Comparison of ENCODE assay signal across 12 cellular contexts in genomic region chr12:105233045-105233905, GRCh38. TPM values are rescaled to one million over a fixed set of nuclear protein-coding genes. Genes with fewer than 3 reads are reported as not detected.
DNase-seq lines count a peak whose midpoint lies in the region; ATAC-seq and TF ChIP-seq lines count a peak whose summit lies in the region.
"Had no signal": no experiment of that assay in that cellular context is flagged by ENCODE, and none has a peak within 500 bp of the region (broad histone marks: within the 10 kb centered on the region; RNA-seq: fewer than 3 reads in every experiment).

No MANE protein-coding gene starts in this region.

- peak overlapping the region; percentile 17 for H3K9ac ChIP-seq in neural cell (ENCODE audit: low read length)

- ATAC-seq in Right ventricle myocardium superior (ENCODE audit: poor library complexity), result peak; percentile 52
- no peak for ATAC-seq in left cardiac atrium
- no peak for ATAC-seq in HG02623 (IDR thresholded peaks at IDR 0.05; ENCODE audit: unreplicated experiment)
- ATAC-seq: GM12878, T-helper 17 cell had no signal

- TF ChIP-seq EP300 in neural cell (conservative IDR thresholded peaks at IDR 0.05; ENCODE audit: poor library complexity, severe bottlenecking), result no peak

- H3K36me3 Mint-ChIP-seq in endothelial cell (ENCODE audit: low read depth, unreplicated experiment), result peaks cover 10% of the 10 kb centered on the region

- peaks cover 53% of the 10 kb centered on the region for H3K79me2 ChIP-seq in neural cell (replicated peaks; ENCODE audit: insufficient read depth, low read length)

- peak overlapping the region; percentile 64 for H3K4me3 Mint-ChIP-seq in endothelial cell (ENCODE audit: unreplicated experiment)

- no peak for TF ChIP-seq RAD21 in neural cell (conservative IDR thresholded peaks at IDR 0.05)

- no peak overlapping the region for H2AFZ ChIP-seq in neural cell (ENCODE audit: low read depth, low read length)

- no peak overlapping the region for H3K27ac Mint-ChIP-seq in endothelial cell (ENCODE audit: unreplicated experiment)

- H3K9me2 ChIP-seq in neural cell (ENCODE audit: insufficient read depth, low read length), result no peaks in the 10 kb centered on the region

- H3K27me3 ChIP-seq in neural cell (ENCODE audit: insufficient read depth, low read depth, low read length) (no peaks in the 10 kb centered on the region), vagina (no peaks in the 10 kb centered on the region)

- no peak for TF ChIP-seq POLR2A in vagina (IDR thresholded peaks at IDR 0.05)

- no peaks in the 10 kb centered on the region for H4K20me1 ChIP-seq in neural cell (ENCODE audit: insufficient read depth)

- TF ChIP-seq CTCF in endothelial cell (IDR thresholded peaks at IDR 0.05; ENCODE audit: unreplicated experiment), result no peak
- TF ChIP-seq CTCF in neural cell (IDR thresholded peaks at IDR 0.05; ENCODE audit: poor library complexity, severe bottlenecking), result no peak
- no peak for TF ChIP-seq CTCF in vagina (IDR thresholded peaks at IDR 0.05)

- intact Hi-C loops in Right ventricle myocardium superior (cut with DNase I) (no loop called here), left cardiac atrium (cut with DNase I) (no loop called here), vagina (cut with DNase I) (no loop called here)

- DNase-seq in Right ventricle myocardium superior (no peak), left cardiac atrium (no peak), endothelial cell (ENCODE audit: low spot score) (no peak), vagina (ENCODE audit: extremely low spot score in 2 of 2) (no peak), NCI-H2107 (lab: John Stamatoyannopoulos, UW) (no peak), NCI-H510A treated with DMSO at 0.1 percent for 48 hours (lab: John Stamatoyannopoulos, UW) (no peak)
- DNase-seq: cerebellar nuclear complex, Kasumi-1, T-helper 17 cell had no signal

- peaks cover 71% of the 10 kb centered on the region for H3K4me1 ChIP-seq in vagina

- H3K27me3 Mint-ChIP-seq in endothelial cell (ENCODE audit: unreplicated experiment), result peaks cover 2% of the 10 kb centered on the region
- H3K27me3 Mint-ChIP-seq: T-helper 17 cell had no signal

- no peak overlapping the region for H3K27ac ChIP-seq in neural cell (ENCODE audit: low read length)
- peak overlapping the region; percentile 97 for H3K27ac ChIP-seq in vagina

- no peaks in the 10 kb centered on the region for H3K9me3 Mint-ChIP-seq in endothelial cell (ENCODE audit: unreplicated experiment)

- H3K4me3 ChIP-seq in neural cell (ENCODE audit: low read length) (peak overlapping the region; percentile 81), vagina (peak overlapping the region; percentile 85 to 98)

- H3K9me3 ChIP-seq in neural cell (ENCODE audit: low read length) (no peaks in the 10 kb centered on the region), vagina (no peaks in the 10 kb centered on the region)

- H3K4me2 ChIP-seq in neural cell (ENCODE audit: low read length), result peak overlapping the region; percentile 74

- H3K36me3 ChIP-seq in neural cell (ENCODE audit: insufficient read depth, low read length) (peaks cover 8% of the 10 kb centered on the region), vagina (no peaks in the 10 kb centered on the region)

- no peaks in the 10 kb centered on the region for H3F3A ChIP-seq in neural cell (ENCODE audit: insufficient read depth, low read length, poor library complexity, severe bottlenecking)

- peaks cover 50% of the 10 kb centered on the region for H3K4me1 Mint-ChIP-seq in endothelial cell (ENCODE audit: unreplicated experiment)

TF ChIP-seq in neural cell, 6 proteins besides CTCF, POLR2A, EP300 and RAD21:
- TF ChIP-seq POLR2AphosphoS5 (IDR thresholded peaks at IDR 0.05) (no peak), SMC3 (conservative IDR thresholded peaks at IDR 0.05; ENCODE audit: poor library complexity) (no peak), EZH2 (IDR thresholded peaks at IDR 0.05; ENCODE audit: borderline replicate concordance, insufficient read depth, low read length, poor library complexity, severe bottlenecking) (no peak), REST (IDR thresholded peaks at IDR 0.05; ENCODE audit: borderline replicate concordance) (no peak), TAF1 (IDR thresholded peaks at IDR 0.05; ENCODE audit: low read depth) (no peak), MXI1 (conservative IDR thresholded peaks at IDR 0.05; ENCODE audit: poor library complexity, severe bottlenecking) (no peak)

RNA-seq across cellular contexts. Expression of gene APPL2, which starts 2.7 kb away (rescaled TPM):
- total RNA-seq in Right ventricle myocardium superior, result 21.6 TPM
- 10 to 100 TPM; 18.2 to 19.2 TPM for total RNA-seq in left cardiac atrium
- 44.7 TPM for total RNA-seq in endothelial cell (ENCODE audit: unreplicated experiment)
- 47.0 and 58.4 TPM in 2 replicates for polyA plus RNA-seq in neural cell
- 49.3 and 53.1 TPM in 2 replicates for polyA minus RNA-seq in neural cell
- total RNA-seq in vagina, result 48.1 TPM
